Comparison of ENCODE assay signal across 16 cellular contexts in the genomic region with DNA sequence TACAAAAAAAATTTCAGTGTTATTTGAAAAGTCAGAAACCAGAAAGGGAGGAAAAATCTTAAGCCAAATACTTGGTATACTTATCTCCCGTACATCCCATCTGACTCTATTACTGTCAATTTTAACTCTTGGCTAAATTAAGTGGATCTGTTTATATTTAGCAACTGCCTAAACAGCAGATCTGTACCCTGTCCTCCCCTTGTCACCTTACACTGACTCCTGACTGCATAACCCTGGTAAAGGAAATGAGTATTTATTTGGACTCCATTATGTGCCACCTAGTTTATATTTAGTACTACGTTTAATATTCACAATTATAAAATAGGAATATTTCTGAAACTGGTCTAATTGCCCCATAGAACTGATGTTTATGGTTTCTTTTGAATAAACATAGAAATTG.
A peak's percentile ranks its signal among the peaks of the same experiment; 100 is the strongest.
DNase-seq lines count a peak whose midpoint lies in the region; ATAC-seq and TF ChIP-seq lines count a peak whose summit lies in the region.
"Had no signal": no experiment of that assay in that cellular context is flagged by ENCODE, and none has a peak within 500 bp of the region (broad histone marks: within the 10 kb centered on the region; RNA-seq: fewer than 3 reads in every experiment).

No MANE protein-coding gene starts in this region.

- H3K4me2 ChIP-seq in DND-41 (ENCODE audit: insufficient read depth, low read length) (no peak overlapping the region), Karpas-422 (ENCODE audit: low read depth, low read length, poor library complexity, severe bottlenecking) (no peak overlapping the region)

- H3K4me1 ChIP-seq in DND-41 (ENCODE audit: insufficient read depth, low read length) (peaks cover 10% of the 10 kb centered on the region), ascending aorta (peaks cover 5 to 18% of the 10 kb centered on the region in 2 donors), right atrium auricular region (peaks cover 0 to 16% of the 10 kb centered on the region in 2 donors), tibial artery (peaks cover 0 to 54% (median 20%) of the 10 kb centered on the region in 4 donors), Karpas-422 (ENCODE audit: low read length) (peaks cover 8% of the 10 kb centered on the region; the same call in 1 of the 2 replicates)

- H3K9ac ChIP-seq in DND-41 (ENCODE audit: low read depth, low read length) (no peak overlapping the region), Karpas-422 (ENCODE audit: low read length) (no peak overlapping the region)

- H3K9me3 ChIP-seq in DND-41 (ENCODE audit: insufficient read depth, low read length, severe bottlenecking) = peaks cover 4% of the 10 kb centered on the region
- peaks cover 6 to 7% of the 10 kb centered on the region in 2 donors for H3K9me3 ChIP-seq in ascending aorta
- no peaks in the 10 kb centered on the region for H3K9me3 ChIP-seq in right atrium auricular region
- no peaks in the 10 kb centered on the region for H3K9me3 ChIP-seq in tibial artery
- H3K9me3 ChIP-seq in Karpas-422 (ENCODE audit: low read length) = no peaks in the 10 kb centered on the region

- H3K27me3 ChIP-seq in DND-41 (ENCODE audit: insufficient read depth, low read length, poor library complexity) (no peaks in the 10 kb centered on the region), ascending aorta (no peaks in the 10 kb centered on the region), right atrium auricular region (no peaks in the 10 kb centered on the region), tibial artery (no peaks in the 10 kb centered on the region), Karpas-422 (ENCODE audit: low read length) (no peaks in the 10 kb centered on the region)

- no peak overlapping the region for H2AFZ ChIP-seq in DND-41 (ENCODE audit: low read depth, low read length)
- no peak overlapping the region for H2AFZ ChIP-seq in Karpas-422 (ENCODE audit: low read length)

- no peak overlapping the region for H3K4me3 ChIP-seq in DND-41 (ENCODE audit: low read depth in 1 of 2, low read length in 2 of 2)
- H3K4me3 ChIP-seq in ascending aorta = no peak overlapping the region
- H3K4me3 ChIP-seq in right atrium auricular region = peak overlapping the region in 1 of 2 donors; percentile 39
- no peak overlapping the region for H3K4me3 ChIP-seq in tibial artery
- no peak overlapping the region for H3K4me3 ChIP-seq in Karpas-422 (ENCODE audit: low read length)

- H3K27ac ChIP-seq in DND-41 (ENCODE audit: low read length) (no peak overlapping the region), ascending aorta (peak overlapping the region; percentile 68 to 74), right atrium auricular region (peak overlapping the region; percentile 71 to 88), tibial artery (peak overlapping the region; percentile 60 to 62), Karpas-422 (ENCODE audit: low read length) (no peak overlapping the region)

- ATAC-seq in DND-41 (ENCODE audit: insufficient read depth, low read depth) (peak; percentile 49; the same call in 2 of the 3 replicates), HG03565 (IDR thresholded peaks at IDR 0.05; ENCODE audit: unreplicated experiment) (no peak)
- ATAC-seq: HCT116 had no signal

- no peaks in the 10 kb centered on the region for H3K36me3 ChIP-seq in DND-41 (ENCODE audit: insufficient read depth, low read length)
- no peaks in the 10 kb centered on the region for H3K36me3 ChIP-seq in ascending aorta
- no peaks in the 10 kb centered on the region for H3K36me3 ChIP-seq in right atrium auricular region
- no peaks in the 10 kb centered on the region for H3K36me3 ChIP-seq in tibial artery
- H3K36me3 ChIP-seq in Karpas-422 (ENCODE audit: insufficient read depth, low read length) = no peaks in the 10 kb centered on the region

- no peaks in the 10 kb centered on the region for H3K9me2 ChIP-seq in Karpas-422 (replicated peaks; ENCODE audit: insufficient read depth, low read length)

- TF ChIP-seq CTCF in DND-41 (IDR thresholded peaks at IDR 0.05; ENCODE audit: borderline replicate concordance, extremely low read depth, low read length, poor library complexity, severe bottlenecking) (no peak), ascending aorta (IDR thresholded peaks at IDR 0.05) (no peak), right atrium auricular region (IDR thresholded peaks at IDR 0.05) (no peak), tibial artery (IDR thresholded peaks at IDR 0.05) (no peak)

- intact Hi-C loops in ascending aorta (cut with DNase I) = no loop called here
- intact Hi-C loops in tibial artery (cut with DNase I; ENCODE audit: low total_unique reads) = no loop called here

- DNase-seq in DND-41 (no peak), ascending aorta (ENCODE audit: low spot score in 2 of 2) (no peak), right atrium auricular region (ENCODE audit: low spot score) (no peak), tibial artery (no peak), Karpas-422 (no peak), DMS 273 treated with DMSO at 0.1 percent for 48 hours (lab: John Stamatoyannopoulos, UW) (no peak)
- DNase-seq: ACHN; AML-193; CD4-positive, alpha-beta T cell; NCI-H1048; NCI-H1436 treated with DMSO at 0.1 percent for 48 hours; NCI-H2081; NCI-H510A; NCI-H82 had no signal

- H4K20me1 ChIP-seq in DND-41 (ENCODE audit: insufficient read depth, low read length) (no peaks in the 10 kb centered on the region), Karpas-422 (ENCODE audit: insufficient read depth, low read depth, low read length) (no peaks in the 10 kb centered on the region)

- no peaks in the 10 kb centered on the region for H3K79me2 ChIP-seq in DND-41 (ENCODE audit: insufficient read depth, low read length)
- no peaks in the 10 kb centered on the region for H3K79me2 ChIP-seq in Karpas-422 (ENCODE audit: low read length)

Comparison
In these comparisons a context has a peak if more than half of its experiments do, and no peak if none do; other contexts are left out.
1. H3K27ac ChIP-seq: peak in ascending aorta (2 of 2), right atrium auricular region (2 of 2) and tibial artery (2 of 2); none in DND-41 (single experiment) and Karpas-422 (single experiment).